12 cellular contexts compared by ENCODE assay signal in genomic region chr3:12990781-12991480, GRCh38.
DNase-seq lines count a peak whose midpoint lies in the region; ATAC-seq, FAIRE-seq and TF ChIP-seq lines count a peak whose summit lies in the region.
"Had no signal": no experiment of that assay in that cellular context is flagged by ENCODE, and none has a peak within 500 bp of the region (broad histone marks: within the 10 kb centered on the region; RNA-seq: fewer than 3 reads in every experiment).

No MANE protein-coding gene starts in this region.

- H3K27ac Mint-ChIP-seq in endodermal cell, result no peak overlapping the region
- no peak overlapping the region for H3K27ac Mint-ChIP-seq in activated T-cell treated with anti-CD3 and anti-CD28 coated beads, Interleukin-2, amount 50 U/mL, for 24 hours

- no peak for ATAC-seq in pancreas
- ATAC-seq in activated CD4-positive, CD25-positive, alpha-beta regulatory T cell treated with anti-CD3 and anti-CD28 coated beads, Interleukin-2, amount 50 U/mL, for 24 hours, result no peak

- peaks cover 16% of the 10 kb centered on the region for H3K4me1 Mint-ChIP-seq in endodermal cell
- peaks cover 51% of the 10 kb centered on the region for H3K4me1 Mint-ChIP-seq in activated T-cell treated with anti-CD3 and anti-CD28 coated beads, Interleukin-2, amount 50 U/mL, for 24 hours (ENCODE audit: low read depth)

- H3K27me3 ChIP-seq in endodermal cell (ENCODE audit: control insufficient read depth, insufficient read depth, low read length, poor library complexity, severe bottlenecking) (no peaks in the 10 kb centered on the region), pancreas (no peaks in the 10 kb centered on the region)

- no peak overlapping the region for H3K9ac ChIP-seq in endodermal cell (ENCODE audit: extremely low read depth, low read length, poor library complexity, severe bottlenecking)

- H3K27ac ChIP-seq in endodermal cell (ENCODE audit: low read depth, low read length), result peak overlapping the region; percentile 14
- H3K27ac ChIP-seq in pancreas, result peak overlapping the region; percentile 16 to 80 (median 50)

- peaks cover 11% of the 10 kb centered on the region for H3K27me3 Mint-ChIP-seq in endodermal cell (ENCODE audit: insufficient read depth)
- no peaks in the 10 kb centered on the region for H3K27me3 Mint-ChIP-seq in activated T-cell treated with anti-CD3 and anti-CD28 coated beads, Interleukin-2, amount 50 U/mL, for 24 hours

- intact Hi-C loops in pancreas (cut with DNase I), result no loop called here

- H3K36me3 Mint-ChIP-seq in endodermal cell (ENCODE audit: low read depth), result no peaks in the 10 kb centered on the region
- H3K36me3 Mint-ChIP-seq in activated T-cell treated with anti-CD3 and anti-CD28 coated beads, Interleukin-2, amount 50 U/mL, for 24 hours (ENCODE audit: low read depth), result peaks cover 5% of the 10 kb centered on the region

- peaks cover 8% of the 10 kb centered on the region for H3K4me1 ChIP-seq in endodermal cell (ENCODE audit: control insufficient read depth, insufficient read depth, low read length)
- H3K4me1 ChIP-seq in pancreas, result peaks cover 11 to 18% (median 16%) of the 10 kb centered on the region in 3 donors

- no peak overlapping the region for H3K4me3 ChIP-seq in endodermal cell (ENCODE audit: low read length)
- H3K4me3 ChIP-seq in pancreas, result no peak overlapping the region
- H3K4me3 ChIP-seq: lung had no signal

- no peaks in the 10 kb centered on the region for H3K36me3 ChIP-seq in endodermal cell (ENCODE audit: control insufficient read depth, insufficient read depth, low read length)
- H3K36me3 ChIP-seq in pancreas, result no peaks in the 10 kb centered on the region

- FAIRE-seq in D721Med (lab: Jason Lieb, UNC), result peak; percentile 41
- FAIRE-seq in pancreas (lab: Jason Lieb, UNC), result no peak
- FAIRE-seq: H1 had no signal

- peak; percentile 52 for DNase-seq in D721Med (ENCODE audit: insufficient read length, low spot score)
- peak; percentile 75 for DNase-seq in MV-4-11 (lab: John Stamatoyannopoulos, UW)
- DNase-seq in endodermal cell, result peak; percentile 42
- peak in 1 of 6 donors; percentile 39 for DNase-seq in pancreas
- no peak for DNase-seq in NCI-H345 (lab: John Stamatoyannopoulos, UW)
- no peak for DNase-seq in activated T-cell treated with anti-CD3 and anti-CD28 coated beads, Interleukin-2, amount 50 U/mL, for 24 hours
- no peak for DNase-seq in T-helper 9 cell
- DNase-seq: activated CD8-positive, alpha-beta memory T cell treated with anti-CD3 and anti-CD28 coated beads, Interleukin-2, amount 50 U/mL, for 48 hours; NCI-H2081 treated with DMSO at 0.1 percent for 48 hours had no signal

- H3K4me3 Mint-ChIP-seq in endodermal cell, result no peak overlapping the region
- no peak overlapping the region for H3K4me3 Mint-ChIP-seq in activated T-cell treated with anti-CD3 and anti-CD28 coated beads, Interleukin-2, amount 50 U/mL, for 24 hours

- 80 to 81% methylated on average over 11 to 16 of the region's 16 CpGs for WGBS in endodermal cell (ENCODE audit: insufficient coverage in 1 of 2, insufficient read length in 1 of 2), 2 experiments
- 81 to 82% methylated on average over 16 of the region's 16 CpGs for WGBS in pancreas, 2 donors

- H3K9me3 ChIP-seq in endodermal cell (ENCODE audit: control insufficient read depth, low read length) (no peaks in the 10 kb centered on the region), pancreas (no peaks in the 10 kb centered on the region)

- peaks cover 7% of the 10 kb centered on the region for H3K9me3 Mint-ChIP-seq in endodermal cell
- no peaks in the 10 kb centered on the region for H3K9me3 Mint-ChIP-seq in activated T-cell treated with anti-CD3 and anti-CD28 coated beads, Interleukin-2, amount 50 U/mL, for 24 hours

- TF ChIP-seq CTCF in D721Med (IDR thresholded peaks at IDR 0.05; ENCODE audit: insufficient read depth, missing control alignments) (no peak), endodermal cell (conservative IDR thresholded peaks at IDR 0.05) (no peak), pancreas (IDR thresholded peaks at IDR 0.05) (no peak)

Comparison
In these comparisons a context has a peak if more than half of its experiments do, and no peak if none do; other contexts are left out.
1. DNase-seq: peak in D721Med (single experiment), MV-4-11 (single experiment) and endodermal cell (single experiment); none in NCI-H345 (single experiment), activated T-cell treated with anti-CD3 and anti-CD28 coated beads, Interleukin-2, amount 50 U/mL, for 24 hours (single experiment) and T-helper 9 cell (single experiment).